In genomic region chr6:139983555-139984276, GRCh38 we compare ENCODE assay signal across 12 cellular contexts.
DNase-seq lines count a peak whose midpoint lies in the region; ATAC-seq and TF ChIP-seq lines count a peak whose summit lies in the region.
"Had no signal": no experiment of that assay in that cellular context is flagged by ENCODE, and none has a peak within 500 bp of the region (broad histone marks: within the 10 kb centered on the region; RNA-seq: fewer than 3 reads in every experiment).

No MANE protein-coding gene starts in this region.

- CTCF ChIA-PET in WTC11 (lab: Charles Lee): no interaction called here
- CTCF ChIA-PET in CD8-positive, alpha-beta T cell (lab: Charles Lee): no interaction called here

- POLR2A ChIA-PET in WTC11 (lab: Charles Lee): no interaction called here
- POLR2A ChIA-PET in CD8-positive, alpha-beta T cell (lab: Charles Lee): no interaction called here

- no peaks in the 10 kb centered on the region for H3K27me3 ChIP-seq in CD8-positive, alpha-beta T cell (ENCODE audit: insufficient read depth, low read length)

- H3K9me3 ChIP-seq in CD8-positive, alpha-beta T cell (ENCODE audit: low read length): no peaks in the 10 kb centered on the region

- H3K36me3 ChIP-seq in CD8-positive, alpha-beta T cell (ENCODE audit: insufficient read depth, low read length): no peaks in the 10 kb centered on the region

- no peak overlapping the region for H3K4me3 ChIP-seq in fibroblast of villous mesenchyme (ENCODE audit: low read depth, low read length)
- no peak overlapping the region for H3K4me3 ChIP-seq in CD8-positive, alpha-beta T cell (ENCODE audit: low read depth, low read length)

- intact Hi-C loops in CD8-positive, alpha-beta T cell (cut with DNase I, micrococcal nuclease): no loop called here

- H3K9me3 Mint-ChIP-seq in WTC11: no peaks in the 10 kb centered on the region
- no peaks in the 10 kb centered on the region for H3K9me3 Mint-ChIP-seq in progenitor cell of endocrine pancreas (ENCODE audit: low read depth)
- H3K9me3 Mint-ChIP-seq in CD8-positive, alpha-beta T cell: no peaks in the 10 kb centered on the region

- H3K36me3 Mint-ChIP-seq in WTC11: no peaks in the 10 kb centered on the region
- no peaks in the 10 kb centered on the region for H3K36me3 Mint-ChIP-seq in progenitor cell of endocrine pancreas (ENCODE audit: insufficient read depth)
- no peaks in the 10 kb centered on the region for H3K36me3 Mint-ChIP-seq in CD8-positive, alpha-beta T cell

- H3K4me3 Mint-ChIP-seq in WTC11 (no peak overlapping the region), progenitor cell of endocrine pancreas (ENCODE audit: low read depth) (no peak overlapping the region)
- no peak overlapping the region for H3K4me3 Mint-ChIP-seq in CD8-positive, alpha-beta T cell
- H3K4me3 Mint-ChIP-seq: T-helper 17 cell had no signal

- H3K27ac Mint-ChIP-seq in WTC11 (0 out of 2 replicates have a peak overlapping the region, but pooled peaks have one; percentile 67), progenitor cell of endocrine pancreas (peak overlapping the region; percentile 34)
- no peak overlapping the region for H3K27ac Mint-ChIP-seq in CD8-positive, alpha-beta T cell
- H3K27ac Mint-ChIP-seq: T-helper 17 cell had no signal

- H3K4me1 Mint-ChIP-seq in WTC11 (peaks cover 45% of the 10 kb centered on the region), progenitor cell of endocrine pancreas (ENCODE audit: low read depth) (peaks cover 36% of the 10 kb centered on the region)
- H3K4me1 Mint-ChIP-seq in CD8-positive, alpha-beta T cell (ENCODE audit: low read depth): peaks cover 6% of the 10 kb centered on the region

- DNase-seq in DMS114 treated with DMSO at 0.1 percent for 48 hours (lab: John Stamatoyannopoulos, UW; ENCODE audit: unreplicated experiment) (peak; percentile 84), WTC11 (ENCODE audit: low spot score) (no peak), fibroblast of villous mesenchyme (ENCODE audit: low read depth) (peak; percentile 90), progenitor cell of endocrine pancreas (ENCODE audit: low spot score, unreplicated experiment) (no peak), anterior cingulate cortex (lab: John Stamatoyannopoulos, UW) (no peak), GM19240 (ENCODE audit: insufficient read length, low spot score) (no peak)
- no peak for DNase-seq in CD8-positive, alpha-beta T cell
- no peak for DNase-seq in stimulated activated CD4-positive, alpha-beta T cell treated with anti-CD3 and anti-CD28 coated beads, Interleukin-1b, Interleukin-23, amount 100 ng/mL, for 48 hours
- DNase-seq: amniotic stem cell, NCI-H1417 treated with DMSO at 0.1 percent for 48 hours, T-helper 17 cell had no signal

- TF ChIP-seq CTCF in WTC11 (IDR thresholded peaks at IDR 0.05) (no peak), fibroblast of villous mesenchyme (IDR thresholded peaks at IDR 0.05; ENCODE audit: insufficient read depth, low read depth, low read length) (no peak), progenitor cell of endocrine pancreas (IDR thresholded peaks at IDR 0.05; ENCODE audit: unreplicated experiment) (no peak)
- no peak for TF ChIP-seq CTCF in CD8-positive, alpha-beta T cell (IDR thresholded peaks at IDR 0.05)

- no peaks in the 10 kb centered on the region for H3K4me1 ChIP-seq in CD8-positive, alpha-beta T cell (ENCODE audit: insufficient read depth, low read length)

- H3K27ac ChIP-seq in CD8-positive, alpha-beta T cell (ENCODE audit: low read depth, low read length): no peak overlapping the region

- H3K27me3 Mint-ChIP-seq in WTC11 (ENCODE audit: low read depth) (no peaks in the 10 kb centered on the region), progenitor cell of endocrine pancreas (no peaks in the 10 kb centered on the region)
- no peaks in the 10 kb centered on the region for H3K27me3 Mint-ChIP-seq in CD8-positive, alpha-beta T cell (ENCODE audit: low read depth)

- no peak for ATAC-seq in WTC11
- ATAC-seq in CD8-positive, alpha-beta T cell: no peak
- ATAC-seq: sciatic nerve, T-helper 17 cell had no signal

TF ChIP-seq in WTC11, 78 proteins besides CTCF, POLR2A, EP300 and RAD21 (continues in another document):
- TF ChIP-seq NFATC4 (CRISPR knock-in tag; IDR thresholded peaks at IDR 0.05) (no peak), TEAD1 (CRISPR knock-in tag; IDR thresholded peaks at IDR 0.05) (no peak), ZNF121 (CRISPR knock-in tag; IDR thresholded peaks at IDR 0.05) (no peak), E2F4 (CRISPR knock-in tag; IDR thresholded peaks at IDR 0.05; ENCODE audit: borderline replicate concordance, low read depth) (no peak), ARID4B (CRISPR knock-in tag; IDR thresholded peaks at IDR 0.05; ENCODE audit: borderline replicate concordance) (no peak), NFYB (CRISPR knock-in tag; conservative IDR thresholded peaks at IDR 0.05; ENCODE audit: low read depth) (no peak), ZBTB43 (CRISPR knock-in tag; IDR thresholded peaks at IDR 0.05) (no peak), STAT6 (CRISPR knock-in tag; conservative IDR thresholded peaks at IDR 0.05; ENCODE audit: low read depth) (no peak), ZNF423 (CRISPR knock-in tag; IDR thresholded peaks at IDR 0.05) (no peak), FOXK1 (CRISPR knock-in tag; IDR thresholded peaks at IDR 0.05) (no peak), FOXJ3 (CRISPR knock-in tag; IDR thresholded peaks at IDR 0.05; ENCODE audit: borderline replicate concordance) (no peak), GTF2I (CRISPR knock-in tag; conservative IDR thresholded peaks at IDR 0.05) (no peak), RELA (CRISPR knock-in tag; IDR thresholded peaks at IDR 0.05; ENCODE audit: borderline replicate concordance) (no peak), NR1H2 (CRISPR knock-in tag; IDR thresholded peaks at IDR 0.05) (no peak)

Comparison
In these comparisons a context has a peak if more than half of its experiments do, and no peak if none do; other contexts are left out.
1. DNase-seq: peak in DMS114 treated with DMSO at 0.1 percent for 48 hours (single experiment) and fibroblast of villous mesenchyme (single experiment); none in WTC11 (single experiment), progenitor cell of endocrine pancreas (single experiment), anterior cingulate cortex (0 of 58), CD8-positive, alpha-beta T cell (0 of 7), GM19240 (single experiment) and stimulated activated CD4-positive, alpha-beta T cell treated with anti-CD3 and anti-CD28 coated beads, Interleukin-1b, Interleukin-23, amount 100 ng/mL, for 48 hours (single experiment).